ENCODE assay signal across 30 cellular contexts in genomic region chr9:120374239-120374638, GRCh38.
"Had no signal": no experiment of that assay in that cellular context is flagged by ENCODE, and none has a peak within 500 bp of the region (broad histone marks: within the 10 kb centered on the region; RNA-seq: fewer than 3 reads in every experiment).

No MANE protein-coding gene starts in this region.

- ATAC-seq: activated CD4-positive, alpha-beta T cell treated with anti-CD3 and anti-CD28 coated beads for 36 hours; activated CD8-positive, alpha-beta T cell treated with anti-CD3 and anti-CD28 coated beads, Interleukin-2, amount 10 ng/mL, durations not matched to agents 7 days and 5 days; activated naive CD4-positive, alpha-beta T cell treated with anti-CD3 and anti-CD28 coated beads, Interleukin-2, amount 50 U/mL, for 72 hours; activated T-cell treated with anti-CD3 and anti-CD28 coated beads, Interleukin-2, amount 50 U/mL, for 72 hours; esophagus mucosa; gastrocnemius medialis; heart left ventricle had no signal

- H3K36me3 Mint-ChIP-seq: activated naive CD4-positive, alpha-beta T cell treated with anti-CD3 and anti-CD28 coated beads, Interleukin-2, amount 10 ng/mL, durations not matched to agents 7 days and 5 days had no signal

- H3K27ac ChIP-seq: ascending aorta, brain microvascular endothelial cell, colonic mucosa, dorsolateral prefrontal cortex, gastrocnemius medialis, heart left ventricle had no signal

- H3K27ac Mint-ChIP-seq: activated CD4-positive, alpha-beta memory T cell treated with anti-CD3 and anti-CD28 coated beads for 36 hours; activated CD4-positive, alpha-beta T cell treated with anti-CD3 and anti-CD28 coated beads for 36 hours; activated CD4-positive, alpha-beta T cell treated with anti-CD3 and anti-CD28 coated beads, Interleukin-2, amount 10 ng/mL, durations not matched to agents 24 days and 14 days; activated CD8-positive, alpha-beta T cell treated with anti-CD3 and anti-CD28 coated beads, Interleukin-2, amount 10 ng/mL, durations not matched to agents 7 days and 5 days; activated naive CD4-positive, alpha-beta T cell treated with anti-CD3 and anti-CD28 coated beads, Interleukin-2, amount 10 ng/mL, durations not matched to agents 7 days and 5 days; activated naive CD4-positive, alpha-beta T cell treated with anti-CD3 and anti-CD28 coated beads, Interleukin-2, amount 50 U/mL, for 72 hours; activated naive CD8-positive, alpha-beta T cell treated with anti-CD3 and anti-CD28 coated beads, Interleukin-2, amount 10 ng/mL, durations not matched to agents 7 days and 5 days; activated T-cell treated with anti-CD3 and anti-CD28 coated beads, Interleukin-2, amount 50 U/mL, for 24 hours; activated T-cell treated with anti-CD3 and anti-CD28 coated beads, Interleukin-2, amount 50 U/mL, for 72 hours; dendritic cell treated with granulocyte-macrophage colony-stimulating factor and Interleukin-4, amounts not matched to agents 40 ng/mL and 50 ng/mL, for 4 days; endodermal cell had no signal

- H3K27me3 ChIP-seq: ascending aorta, brain microvascular endothelial cell, colonic mucosa, dorsolateral prefrontal cortex, gastrocnemius medialis, heart left ventricle had no signal

- DNase-seq: activated CD4-positive, alpha-beta memory T cell treated with anti-CD3 and anti-CD28 coated beads for 36 hours; activated CD4-positive, alpha-beta T cell treated with anti-CD3 and anti-CD28 coated beads for 36 hours; activated CD4-positive, alpha-beta T cell treated with anti-CD3 and anti-CD28 coated beads, Interleukin-2, amount 10 ng/mL, durations not matched to agents 24 days and 14 days; activated CD4-positive, CD25-positive, alpha-beta regulatory T cell; activated CD4-positive, CD25-positive, alpha-beta regulatory T cell treated with anti-CD3 and anti-CD28 coated beads, Interleukin-2, amount 50 U/mL, for 72 hours; activated CD8-positive, alpha-beta memory T cell treated with anti-CD3 and anti-CD28 coated beads, Interleukin-2, amount 50 U/mL, for 48 hours; activated CD8-positive, alpha-beta T cell treated with anti-CD3 and anti-CD28 coated beads, Interleukin-2, amount 10 ng/mL, durations not matched to agents 7 days and 5 days; activated gamma-delta T cell; activated naive CD4-positive, alpha-beta T cell; activated naive CD4-positive, alpha-beta T cell treated with anti-CD3 and anti-CD28 coated beads, Interleukin-2, amount 10 ng/mL, durations not matched to agents 7 days and 5 days; activated naive CD8-positive, alpha-beta T cell treated with anti-CD3 and anti-CD28 coated beads, Interleukin-2, amount 10 ng/mL, durations not matched to agents 7 days and 5 days; activated T-cell treated with anti-CD3 and anti-CD28 coated beads for 4 hours; activated T-cell treated with anti-CD3 and anti-CD28 coated beads, Interleukin-2, amount 50 U/mL, for 24 hours; activated T-cell treated with anti-CD3 and anti-CD28 coated beads, Interleukin-2, amount 50 U/mL, for 72 hours; brain microvascular endothelial cell; central memory CD4-positive, alpha-beta T cell; cerebellar nuclear complex; colonic mucosa; dorsolateral prefrontal cortex; effector memory CD4-positive, alpha-beta T cell; endodermal cell; foreskin fibroblast; gastrocnemius medialis; glutamatergic neuron; heart left ventricle; T-helper 2 cell had no signal

- H3K4me3 Mint-ChIP-seq: activated CD4-positive, alpha-beta memory T cell treated with anti-CD3 and anti-CD28 coated beads for 36 hours; activated CD4-positive, alpha-beta T cell treated with anti-CD3 and anti-CD28 coated beads for 36 hours; activated CD4-positive, alpha-beta T cell treated with anti-CD3 and anti-CD28 coated beads, Interleukin-2, amount 10 ng/mL, durations not matched to agents 24 days and 14 days; activated CD8-positive, alpha-beta T cell treated with anti-CD3 and anti-CD28 coated beads, Interleukin-2, amount 10 ng/mL, durations not matched to agents 7 days and 5 days; activated naive CD4-positive, alpha-beta T cell treated with anti-CD3 and anti-CD28 coated beads, Interleukin-2, amount 10 ng/mL, durations not matched to agents 7 days and 5 days; activated naive CD8-positive, alpha-beta T cell treated with anti-CD3 and anti-CD28 coated beads, Interleukin-2, amount 10 ng/mL, durations not matched to agents 7 days and 5 days; activated T-cell treated with anti-CD3 and anti-CD28 coated beads, Interleukin-2, amount 50 U/mL, for 24 hours; activated T-cell treated with anti-CD3 and anti-CD28 coated beads, Interleukin-2, amount 50 U/mL, for 72 hours; dendritic cell treated with granulocyte-macrophage colony-stimulating factor and Interleukin-4, amounts not matched to agents 40 ng/mL and 50 ng/mL, for 4 days; endodermal cell had no signal

- H3K9me3 ChIP-seq: colonic mucosa, gastrocnemius medialis had no signal

- H3K4me1 Mint-ChIP-seq: activated CD4-positive, alpha-beta T cell treated with anti-CD3 and anti-CD28 coated beads for 36 hours; activated CD4-positive, alpha-beta T cell treated with anti-CD3 and anti-CD28 coated beads, Interleukin-2, amount 10 ng/mL, durations not matched to agents 24 days and 14 days; activated naive CD4-positive, alpha-beta T cell treated with anti-CD3 and anti-CD28 coated beads, Interleukin-2, amount 10 ng/mL, durations not matched to agents 7 days and 5 days; activated naive CD8-positive, alpha-beta T cell treated with anti-CD3 and anti-CD28 coated beads, Interleukin-2, amount 10 ng/mL, durations not matched to agents 7 days and 5 days had no signal

- H3K4me3 ChIP-seq: ascending aorta, colonic mucosa, dorsolateral prefrontal cortex, gastrocnemius medialis, heart left ventricle had no signal

- H3K36me3 ChIP-seq: ascending aorta, brain microvascular endothelial cell, colonic mucosa, gastrocnemius medialis, heart left ventricle had no signal

- H3K4me1 ChIP-seq: ascending aorta, colonic mucosa, gastrocnemius medialis, heart left ventricle had no signal

- H3K9me3 Mint-ChIP-seq: activated CD4-positive, alpha-beta T cell treated with anti-CD3 and anti-CD28 coated beads, Interleukin-2, amount 10 ng/mL, durations not matched to agents 24 days and 14 days; activated T-cell treated with anti-CD3 and anti-CD28 coated beads, Interleukin-2, amount 50 U/mL, for 72 hours; dendritic cell treated with granulocyte-macrophage colony-stimulating factor and Interleukin-4, amounts not matched to agents 40 ng/mL and 50 ng/mL, for 4 days had no signal

- H3K27me3 Mint-ChIP-seq: activated CD4-positive, alpha-beta memory T cell treated with anti-CD3 and anti-CD28 coated beads for 36 hours; activated CD4-positive, alpha-beta T cell treated with anti-CD3 and anti-CD28 coated beads for 36 hours; activated CD4-positive, alpha-beta T cell treated with anti-CD3 and anti-CD28 coated beads, Interleukin-2, amount 10 ng/mL, durations not matched to agents 24 days and 14 days; activated naive CD4-positive, alpha-beta T cell treated with anti-CD3 and anti-CD28 coated beads, Interleukin-2, amount 10 ng/mL, durations not matched to agents 7 days and 5 days; activated naive CD8-positive, alpha-beta T cell treated with anti-CD3 and anti-CD28 coated beads, Interleukin-2, amount 10 ng/mL, durations not matched to agents 7 days and 5 days; activated T-cell treated with anti-CD3 and anti-CD28 coated beads, Interleukin-2, amount 50 U/mL, for 24 hours had no signal
